8 cellular contexts compared by ENCODE assay signal in the genomic region with DNA sequence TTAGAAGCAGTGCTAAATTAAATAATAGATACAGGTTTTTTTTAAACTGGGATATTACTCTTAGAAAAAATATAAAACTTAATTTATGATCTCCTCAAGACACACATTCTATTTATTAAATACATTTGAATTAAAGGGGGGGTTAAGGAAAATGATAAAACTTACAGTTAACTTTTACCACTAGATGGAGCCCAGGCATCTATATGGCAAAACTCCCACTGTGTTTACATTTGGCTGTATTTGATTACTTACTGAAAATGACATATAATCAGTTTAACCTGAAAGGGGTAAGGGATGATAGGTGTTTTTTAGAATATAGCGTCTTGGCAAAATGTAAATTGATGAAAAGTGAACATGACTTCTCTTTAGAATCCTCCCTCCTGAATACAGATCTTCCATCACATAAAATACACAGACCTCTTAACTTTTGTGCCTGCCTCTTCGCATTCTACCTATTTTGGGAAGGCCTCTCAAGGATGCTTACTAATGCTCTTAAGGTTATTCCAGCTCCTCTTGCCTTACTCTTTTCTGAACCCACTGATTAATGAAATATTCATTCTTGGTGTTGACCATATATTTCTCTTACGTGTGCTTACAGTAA.
A peak's percentile ranks its signal among the peaks of the same experiment; 100 is the strongest.
DNase-seq lines count a peak whose midpoint lies in the region; ATAC-seq and TF ChIP-seq lines count a peak whose summit lies in the region.

No MANE protein-coding gene starts in this region.

- H3K9me3 Mint-ChIP-seq in chondrocyte (ENCODE audit: low read depth) (no peaks in the 10 kb centered on the region), immature natural killer cell (peaks cover 0 to 14% (median 9%) of the 10 kb centered on the region in 6 donors)

- no peaks in the 10 kb centered on the region for H3K9me3 ChIP-seq in osteoblast (ENCODE audit: low read depth, low read length)

- no peak overlapping the region for H3K27ac ChIP-seq in osteoblast (ENCODE audit: low read depth, low read length)

- H3K36me3 ChIP-seq in osteoblast (ENCODE audit: insufficient read depth, low read length): no peaks in the 10 kb centered on the region

- H3K4me3 Mint-ChIP-seq in chondrocyte (ENCODE audit: unreplicated experiment) (no peak overlapping the region), immature natural killer cell (no peak overlapping the region)

- ATAC-seq in GM21529 (IDR thresholded peaks at IDR 0.05; ENCODE audit: unreplicated experiment): no peak
- ATAC-seq in HG02642 (IDR thresholded peaks at IDR 0.05; ENCODE audit: poor library complexity, unreplicated experiment): no peak

- peak; percentile 97 for TF ChIP-seq CTCF in chondrocyte (IDR thresholded peaks at IDR 0.05)
- TF ChIP-seq CTCF in osteoblast (IDR thresholded peaks at IDR 0.05; ENCODE audit: extremely low read depth, low read depth, low read length): peak; percentile 66

- DNase-seq in NCI-H524 (lab: John Stamatoyannopoulos, UW) (peak; percentile 16 to 37), NCI-H524 treated with DMSO at 0.1 percent for 48 hours (lab: John Stamatoyannopoulos, UW) (no peak), NCI-H2107 (lab: John Stamatoyannopoulos, UW) (peak; percentile 25), chondrocyte (ENCODE audit: low spot score) (no peak), osteoblast (ENCODE audit: insufficient read length, low spot score, missing footprints) (peak; percentile 18), immature natural killer cell (no peak)

- no peak overlapping the region for H2AFZ ChIP-seq in osteoblast (ENCODE audit: low read length)

- H3K27me3 Mint-ChIP-seq in chondrocyte (ENCODE audit: low read depth): no peaks in the 10 kb centered on the region
- no peaks in the 10 kb centered on the region for H3K27me3 Mint-ChIP-seq in immature natural killer cell (ENCODE audit: low read depth in 3 of 3)

- H4K20me1 ChIP-seq in osteoblast (ENCODE audit: insufficient read depth, low read length): no peaks in the 10 kb centered on the region

- H3K4me2 ChIP-seq in osteoblast (ENCODE audit: insufficient read depth, low read length): no peak overlapping the region

- peaks cover 4% of the 10 kb centered on the region for H3K4me1 ChIP-seq in osteoblast (ENCODE audit: insufficient read depth, low read length)

- no peak overlapping the region for H3K27ac Mint-ChIP-seq in chondrocyte (ENCODE audit: unreplicated experiment)
- H3K27ac Mint-ChIP-seq in immature natural killer cell: no peak overlapping the region

- H3K4me3 ChIP-seq in osteoblast (ENCODE audit: insufficient read depth, low read length): no peak overlapping the region

- H3K36me3 Mint-ChIP-seq in chondrocyte (ENCODE audit: low read depth) (no peaks in the 10 kb centered on the region), immature natural killer cell (no peaks in the 10 kb centered on the region)

- H3K4me1 Mint-ChIP-seq in chondrocyte (ENCODE audit: low read depth) (peaks cover 24% of the 10 kb centered on the region), immature natural killer cell (no peaks in the 10 kb centered on the region)

- H3K79me2 ChIP-seq in osteoblast (ENCODE audit: insufficient read depth, low read length): no peaks in the 10 kb centered on the region

- no peaks in the 10 kb centered on the region for H3K27me3 ChIP-seq in osteoblast (ENCODE audit: insufficient read depth, low read length)

Comparison
In these comparisons a context has a peak if more than half of its experiments do, and no peak if none do; other contexts are left out.
1. DNase-seq: peak in NCI-H524 (2 of 2), NCI-H2107 (single experiment) and osteoblast (single experiment); none in NCI-H524 treated with DMSO at 0.1 percent for 48 hours (single experiment), chondrocyte (single experiment) and immature natural killer cell (0 of 3).